Comparison of ENCODE assay signal across 21 cellular contexts in genomic region chr4:899556-899906, GRCh38.
"Had no signal": no experiment of that assay in that cellular context is flagged by ENCODE, and none has a peak within 500 bp of the region (broad histone marks: within the 10 kb centered on the region; RNA-seq: fewer than 3 reads in every experiment).

No MANE protein-coding gene starts in this region.

- H3K27ac Mint-ChIP-seq: activated CD4-positive, alpha-beta memory T cell treated with anti-CD3 and anti-CD28 coated beads, Interleukin-2, amount 10 ng/mL, durations not matched to agents 7 days and 5 days; activated CD4-positive, alpha-beta T cell treated with anti-CD3 and anti-CD28 coated beads for 36 hours; activated naive CD8-positive, alpha-beta T cell treated with anti-CD3 and anti-CD28 coated beads, Interleukin-2, amount 10 ng/mL, durations not matched to agents 7 days and 5 days had no signal

- H3K4me1 Mint-ChIP-seq: activated CD4-positive, alpha-beta memory T cell treated with anti-CD3 and anti-CD28 coated beads, Interleukin-2, amount 10 ng/mL, durations not matched to agents 7 days and 5 days; activated CD4-positive, alpha-beta T cell treated with anti-CD3 and anti-CD28 coated beads for 36 hours; activated naive CD8-positive, alpha-beta T cell treated with anti-CD3 and anti-CD28 coated beads, Interleukin-2, amount 10 ng/mL, durations not matched to agents 7 days and 5 days had no signal

- H3K27me3 ChIP-seq: adrenal gland, SJCRH30 had no signal

- H3K4me3 ChIP-seq: adrenal gland, SJCRH30 had no signal

- H3K4me3 Mint-ChIP-seq: activated CD4-positive, alpha-beta memory T cell treated with anti-CD3 and anti-CD28 coated beads, Interleukin-2, amount 10 ng/mL, durations not matched to agents 7 days and 5 days; activated CD4-positive, alpha-beta T cell treated with anti-CD3 and anti-CD28 coated beads for 36 hours; activated naive CD8-positive, alpha-beta T cell treated with anti-CD3 and anti-CD28 coated beads, Interleukin-2, amount 10 ng/mL, durations not matched to agents 7 days and 5 days had no signal

- H3K27ac ChIP-seq: adrenal gland, KMS-11, SJCRH30, VCaP had no signal

- ATAC-seq: activated CD4-positive, alpha-beta T cell treated with anti-CD3 and anti-CD28 coated beads for 36 hours; HepG2 had no signal

- H3K4me1 ChIP-seq: adrenal gland, SJCRH30 had no signal

- H3K27me3 Mint-ChIP-seq: activated CD4-positive, alpha-beta memory T cell treated with anti-CD3 and anti-CD28 coated beads, Interleukin-2, amount 10 ng/mL, durations not matched to agents 7 days and 5 days; activated CD4-positive, alpha-beta T cell treated with anti-CD3 and anti-CD28 coated beads for 36 hours; activated naive CD8-positive, alpha-beta T cell treated with anti-CD3 and anti-CD28 coated beads, Interleukin-2, amount 10 ng/mL, durations not matched to agents 7 days and 5 days had no signal

- DNase-seq: activated CD4-positive, alpha-beta memory T cell treated with anti-CD3 and anti-CD28 coated beads, Interleukin-2, amount 10 ng/mL, durations not matched to agents 7 days and 5 days; activated CD4-positive, alpha-beta T cell treated with anti-CD3 and anti-CD28 coated beads for 36 hours; activated CD4-positive, alpha-beta T cell treated with anti-CD3 and anti-CD28 coated beads, Interleukin-2, amount 50 U/mL, for 1 hour; activated naive CD4-positive, alpha-beta T cell treated with anti-CD3 and anti-CD28 coated beads, Interleukin-2, amount 50 U/mL, for 16 hours; activated naive CD8-positive, alpha-beta T cell treated with anti-CD3 and anti-CD28 coated beads, Interleukin-2, amount 10 ng/mL, durations not matched to agents 7 days and 5 days; adrenal gland; NCI-H1092 treated with DMSO at 0.1 percent for 48 hours; NCI-H1417 treated with DMSO at 0.1 percent for 48 hours; NCI-H1694; NCI-H2029; NCI-H2107; NCI-H2171 treated with DMSO at 0.1 percent for 48 hours; NCI-H226; NCI-H526; NCI-H774; SJCRH30; SK-N-SH; T-helper 1 cell had no signal

- H3K9me3 Mint-ChIP-seq: activated CD4-positive, alpha-beta memory T cell treated with anti-CD3 and anti-CD28 coated beads, Interleukin-2, amount 10 ng/mL, durations not matched to agents 7 days and 5 days; activated naive CD8-positive, alpha-beta T cell treated with anti-CD3 and anti-CD28 coated beads, Interleukin-2, amount 10 ng/mL, durations not matched to agents 7 days and 5 days had no signal

- H3K4me2 ChIP-seq: KMS-11, SK-N-SH had no signal

- H3K9ac ChIP-seq: KMS-11, SK-N-SH had no signal

- H3K9me3 ChIP-seq: adrenal gland, SJCRH30, SK-N-SH had no signal
